8 cellular contexts compared by ENCODE assay signal in the genomic region with DNA sequence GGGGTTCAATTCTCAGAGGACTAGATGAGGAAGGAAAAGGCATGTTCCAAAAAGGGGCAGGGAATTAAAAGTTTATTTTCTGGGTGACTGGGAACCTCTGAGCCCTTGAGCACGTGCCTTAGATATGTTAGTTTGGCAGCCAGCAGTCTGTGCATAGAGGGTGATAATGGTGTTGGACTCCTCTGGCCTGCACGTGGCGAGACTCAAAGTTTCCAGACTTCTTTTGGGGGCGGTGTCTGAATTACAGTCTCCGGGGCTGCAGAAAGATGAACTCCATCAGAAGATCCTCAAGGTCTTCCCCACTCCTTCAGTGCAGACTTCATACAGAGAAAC.
DNase-seq lines count a peak whose midpoint lies in the region; ATAC-seq and TF ChIP-seq lines count a peak whose summit lies in the region.

No MANE protein-coding gene starts in this region.

- peak overlapping the region; percentile 90 for H2AFZ ChIP-seq in KMS-11 (ENCODE audit: low read depth)

- peak overlapping the region; percentile 74; the same call in 1 of the 2 replicates for H3K9ac ChIP-seq in BLaER1
- peak overlapping the region; percentile 83 for H3K9ac ChIP-seq in KMS-11

- H3K27me3 ChIP-seq in BLaER1 (0 out of 2 replicates have a peak, but pooled peaks cover 4% of the 10 kb centered on the region), KMS-11 (ENCODE audit: insufficient read depth, low read depth) (no peaks in the 10 kb centered on the region)

- peaks cover 45% of the 10 kb centered on the region for H3K4me1 ChIP-seq in BLaER1
- H3K4me1 ChIP-seq in KMS-11 (ENCODE audit: low read depth, poor library complexity, severe bottlenecking), result peaks cover 25% of the 10 kb centered on the region

- peak; percentile 10 for ATAC-seq in stimulated activated naive CD8-positive, alpha-beta T cell treated with anti-CD3 and anti-CD28 coated beads, Interleukin-15, Interleukin-2, amounts not matched to agents 100 U/mL and 50 U/mL, for 24 hours
- no peak for ATAC-seq in GM19035 (IDR thresholded peaks at IDR 0.05; ENCODE audit: unreplicated experiment)

- peak; percentile 21 for DNase-seq in iris pigment epithelial cell (ENCODE audit: low read depth)
- peak; percentile 31 for DNase-seq in stimulated activated naive CD8-positive, alpha-beta T cell treated with anti-CD3 and anti-CD28 coated beads, Interleukin-15, Interleukin-2, amounts not matched to agents 100 U/mL and 50 U/mL, for 24 hours
- DNase-seq in NK-92 (lab: John Stamatoyannopoulos, UW; ENCODE audit: unreplicated experiment), result no peak
- DNase-seq in NCI-H2029 (lab: John Stamatoyannopoulos, UW), result no peak

- no peak for TF ChIP-seq CTCF in KMS-11 (conservative IDR thresholded peaks at IDR 0.05; ENCODE audit: low read depth, low read length)

- H3K27ac ChIP-seq in BLaER1, result peak overlapping the region; percentile 71
- peak overlapping the region; percentile 57 for H3K27ac ChIP-seq in KMS-11
- H3K27ac ChIP-seq in angular gyrus (ENCODE audit: low read depth, low read length), result peak overlapping the region; percentile 48

- H3K4me2 ChIP-seq in BLaER1, result peak overlapping the region; percentile 87
- H3K4me2 ChIP-seq in KMS-11, result peak overlapping the region; percentile 71

- H4K20me1 ChIP-seq in BLaER1, result peaks cover 34% of the 10 kb centered on the region
- H4K20me1 ChIP-seq in KMS-11 (ENCODE audit: insufficient read depth), result peaks cover 9% of the 10 kb centered on the region; the same call in 1 of the 2 replicates

- H3K36me3 ChIP-seq in BLaER1 (no peaks in the 10 kb centered on the region), KMS-11 (ENCODE audit: insufficient read depth) (no peaks in the 10 kb centered on the region)

- H3K79me2 ChIP-seq in KMS-11 (ENCODE audit: insufficient read depth, low read depth), result peaks cover 30% of the 10 kb centered on the region; the same call in 1 of the 2 replicates

- H3K4me3 ChIP-seq in BLaER1 (peak overlapping the region; percentile 76), KMS-11 (IDR thresholded peaks at IDR 0.05; ENCODE audit: insufficient read depth, low read depth, low read length) (no peak overlapping the region)

- no peaks in the 10 kb centered on the region for H3K9me3 ChIP-seq in BLaER1

Comparison
In these comparisons a context has a peak if more than half of its experiments do, and no peak if none do; other contexts are left out.
1. DNase-seq: peak in iris pigment epithelial cell (single experiment) and stimulated activated naive CD8-positive, alpha-beta T cell treated with anti-CD3 and anti-CD28 coated beads, Interleukin-15, Interleukin-2, amounts not matched to agents 100 U/mL and 50 U/mL, for 24 hours (single experiment); none in NK-92 (single experiment) and NCI-H2029 (single experiment).
2. Peak in every context shown above with its lines, with median percentiles within 50 percentile points of each other: H3K27ac ChIP-seq.